Comparison of ENCODE assay signal across 8 cellular contexts in the genomic region with DNA sequence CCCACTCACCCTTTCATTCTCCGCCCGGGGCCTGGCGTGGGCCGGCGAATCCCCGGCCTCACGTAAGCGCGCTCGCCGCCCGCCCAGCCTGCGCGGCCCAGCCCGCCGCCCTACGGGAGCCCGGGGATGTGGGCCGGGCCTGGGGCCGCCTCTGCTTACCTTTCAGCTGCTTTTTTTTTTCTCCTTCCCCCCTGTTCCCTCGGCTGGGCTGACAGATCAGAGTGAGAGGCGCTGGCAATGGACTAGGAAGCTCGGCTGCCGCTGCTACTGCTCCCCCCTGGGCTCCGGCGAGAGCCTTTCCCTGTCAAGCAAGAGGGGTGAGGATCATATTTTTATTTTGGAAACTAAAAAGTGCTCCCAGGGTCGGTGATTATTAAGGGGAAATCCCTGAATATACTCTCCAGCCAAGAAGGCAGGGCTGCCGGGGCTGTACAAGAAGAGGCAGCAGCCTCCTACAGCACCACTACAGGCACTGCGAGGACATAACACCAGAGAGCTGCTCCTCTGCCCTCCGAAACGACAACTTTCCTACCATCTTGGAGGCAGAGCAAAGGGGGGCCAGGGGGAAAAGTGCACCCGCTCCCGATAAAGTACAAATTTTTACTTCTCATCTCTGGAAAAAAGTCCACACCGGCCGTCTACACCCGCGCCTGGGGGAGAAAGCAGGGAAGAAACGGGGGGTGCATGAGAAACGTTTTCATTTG. TPM values are rescaled to one million over a fixed set of nuclear protein-coding genes. Genes with fewer than 3 reads are reported as not detected.
DNase-seq lines count a peak whose midpoint lies in the region; ATAC-seq, FAIRE-seq and TF ChIP-seq lines count a peak whose summit lies in the region.

A gene with protein sequence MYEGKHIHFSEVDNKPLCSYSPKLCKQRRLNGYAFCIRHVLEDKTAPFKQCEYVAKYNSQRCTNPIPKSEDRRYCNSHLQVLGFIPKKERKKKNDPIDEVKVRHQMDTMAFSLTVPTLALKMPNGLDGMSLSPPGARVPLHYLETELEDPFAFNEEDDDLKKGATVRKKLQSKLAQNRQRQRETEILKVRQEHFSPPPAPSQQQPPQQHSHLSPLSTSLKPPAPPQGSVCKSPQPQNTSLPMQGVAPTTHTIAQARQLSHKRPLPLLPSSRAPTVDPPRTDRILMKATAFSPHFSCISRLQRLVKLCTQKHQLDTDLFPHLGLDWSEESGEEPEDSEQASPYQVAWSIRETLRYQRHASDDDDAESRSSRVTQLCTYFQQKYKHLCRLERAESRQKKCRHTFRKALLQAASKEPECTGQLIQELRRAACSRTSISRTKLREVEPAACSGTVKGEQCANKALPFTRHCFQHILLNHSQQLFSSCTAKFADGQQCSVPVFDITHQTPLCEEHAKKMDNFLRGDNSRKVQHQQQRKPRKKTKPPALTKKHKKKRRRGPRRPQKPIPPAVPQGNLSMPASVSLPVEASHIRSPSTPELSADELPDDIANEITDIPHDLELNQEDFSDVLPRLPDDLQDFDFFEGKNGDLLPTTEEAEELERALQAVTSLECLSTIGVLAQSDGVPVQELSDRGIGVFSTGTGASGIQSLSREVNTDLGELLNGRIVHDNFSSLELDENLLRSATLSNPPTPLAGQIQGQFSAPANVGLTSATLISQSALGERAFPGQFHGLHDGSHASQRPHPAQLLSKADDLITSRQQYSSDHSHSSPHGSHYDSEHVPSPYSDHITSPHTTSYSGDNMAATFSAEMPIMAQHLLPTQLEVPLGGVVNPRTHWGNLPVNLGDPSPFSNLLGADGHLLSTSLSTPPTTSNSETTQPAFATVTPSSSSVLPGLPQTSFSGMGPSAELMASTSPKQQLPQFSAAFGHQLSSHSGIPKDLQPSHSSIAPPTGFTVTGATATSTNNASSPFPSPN (minus strand): TSS at position 433 of the 704 bp plus-strand sequence. CDS start 23,158 bp downstream, outside the sequence.

- peak within 1 kb of the TSS; percentile 98 for H3K4me3 ChIP-seq in OCI-LY1 (ENCODE audit: low read depth, low read length, poor library complexity, severe bottlenecking)
- peak within 1 kb of the TSS; percentile 83 for H3K4me3 ChIP-seq in epithelial cell of proximal tubule (ENCODE audit: low read depth, low read length)
- peak within 1 kb of the TSS; percentile 98 for H3K4me3 ChIP-seq in mucosa of stomach (ENCODE audit: low read length)

- no peaks in the 10 kb centered on the region for H3K27me3 ChIP-seq in OCI-LY1 (ENCODE audit: insufficient read depth, low read length)
- no peaks in the 10 kb centered on the region for H3K27me3 ChIP-seq in mucosa of stomach (ENCODE audit: control insufficient read depth, insufficient read depth, low read length)

- H3K9me2 ChIP-seq in OCI-LY1 (ENCODE audit: low read depth, low read length): no peaks in the 10 kb centered on the region

- H3K4me1 ChIP-seq in OCI-LY1 (ENCODE audit: insufficient read depth, low read length, severe bottlenecking) (peaks cover 38% of the 10 kb centered on the region), mucosa of stomach (ENCODE audit: control insufficient read depth, insufficient read depth, low read length) (no peaks in the 10 kb centered on the region)

- H3K36me3 ChIP-seq in OCI-LY1 (ENCODE audit: insufficient read depth, low read length): no peaks in the 10 kb centered on the region; the same call in 1 of the 2 replicates
- H3K36me3 ChIP-seq in mucosa of stomach (ENCODE audit: control insufficient read depth, insufficient read depth, low read length): no peaks in the 10 kb centered on the region

- DNase-seq in D341Med (ENCODE audit: low spot score): peak; percentile 80
- DNase-seq in HTR-8/SVneo (ENCODE audit: insufficient read length, low spot score): peak; percentile 71
- DNase-seq in activated T-cell treated with anti-CD3 and anti-CD28 coated beads for 1 hour (ENCODE audit: low read depth): peak; percentile 63
- no peak for DNase-seq in epithelial cell of proximal tubule (ENCODE audit: low read depth)
- peak; percentile 46 to 55 for DNase-seq in stimulated activated CD8-positive, alpha-beta memory T cell treated with anti-CD3 and anti-CD28 coated beads, Interleukin-7, amount 100 ng/mL, for 1 hour (ENCODE audit: low read depth in 2 of 2)

- peak within 1 kb of the TSS; percentile 86 for H2AFZ ChIP-seq in OCI-LY1 (ENCODE audit: low read length)

- H3K9me3 ChIP-seq in OCI-LY1 (ENCODE audit: low read length) (no peaks in the 10 kb centered on the region), mucosa of stomach (ENCODE audit: control insufficient read depth, low read length) (no peaks in the 10 kb centered on the region)

- FAIRE-seq in HTR-8/SVneo (lab: Jason Lieb, UNC): peak; percentile 33

- H3K9ac ChIP-seq in OCI-LY1 (ENCODE audit: low read length): peak within 1 kb of the TSS; percentile 94
- peak within 1 kb of the TSS; percentile 98 for H3K9ac ChIP-seq in mucosa of stomach (ENCODE audit: low read length)

- peak; percentile 68 for TF ChIP-seq CTCF in OCI-LY1 (IDR thresholded peaks at IDR 0.05; ENCODE audit: low read length)
- peak; percentile 54 for TF ChIP-seq CTCF in epithelial cell of proximal tubule (conservative IDR thresholded peaks at IDR 0.05; ENCODE audit: low read depth, low read length)

- H3F3A ChIP-seq in OCI-LY1 (ENCODE audit: insufficient read depth, low read length): no peaks in the 10 kb centered on the region

- peaks cover 60% of the 10 kb centered on the region for H3K79me2 ChIP-seq in OCI-LY1 (ENCODE audit: insufficient read depth, low read length)

- peak within 1 kb of the TSS; percentile 94 for H3K27ac ChIP-seq in OCI-LY1 (ENCODE audit: low read depth, low read length, poor library complexity, severe bottlenecking)

- ATAC-seq in GM21367 (IDR thresholded peaks at IDR 0.05; ENCODE audit: unreplicated experiment): peak; percentile 80

- H4K20me1 ChIP-seq in OCI-LY1 (ENCODE audit: insufficient read depth, low read length): no peaks in the 10 kb centered on the region

- H3K4me2 ChIP-seq in OCI-LY1 (ENCODE audit: low read length): peak within 1 kb of the TSS; percentile 99

RNA-seq across cellular contexts. Expression of the gene that starts here (rescaled TPM):
- total RNA-seq in epithelial cell of proximal tubule: 4.0 and 5.0 TPM in 2 replicates
